ENCODE assay signal across 1 cellular context in genomic region chr10:99620713-99621453, GRCh38.
TF ChIP-seq lines count a peak whose summit lies in the region.

No MANE protein-coding gene starts in this region.

TF ChIP-seq in H1, 55 proteins besides CTCF, POLR2A, EP300 and RAD21 (continued from another document):
- TF ChIP-seq MAX (IDR thresholded peaks at IDR 0.05) (peak; percentile 77), JUN (IDR thresholded peaks at IDR 0.05; ENCODE audit: low read depth, low read length) (peak; percentile 42; the same call in 1 of the 2 replicates), CREB1 (IDR thresholded peaks at IDR 0.05) (peak; percentile 76), BACH1 (IDR thresholded peaks at IDR 0.05; ENCODE audit: low read length) (peak; percentile 60), YY1 (IDR thresholded peaks at IDR 0.05; ENCODE audit: low read depth, low read length) (peak; percentile 13; the same call in 1 of the 2 replicates), NANOG (IDR thresholded peaks at IDR 0.05; ENCODE audit: insufficient read depth, low read depth, low read length, poor library complexity, severe bottlenecking) (no peak), HDAC2 (IDR thresholded peaks at IDR 0.05; ENCODE audit: borderline replicate concordance in 1 of 2, low read depth in 2 of 2, low read length in 2 of 2) (0 out of 4 replicates have a peak, but pooled peaks of 1 of the 2 experiments have one; percentile 56), CEBPB (IDR thresholded peaks at IDR 0.05; ENCODE audit: low read depth, low read length) (peak; percentile 82; the same call in 1 of the 2 replicates), ATF2 (IDR thresholded peaks at IDR 0.05; ENCODE audit: low read length) (peak; percentile 39; the same call in 1 of the 2 replicates), ZNF274 (IDR thresholded peaks at IDR 0.05; ENCODE audit: borderline replicate concordance, extremely low read depth, low read length) (no peak), TCF12 (IDR thresholded peaks at IDR 0.05; ENCODE audit: low read depth, low read length) (no peak), E2F6 (IDR thresholded peaks at IDR 0.05) (peak; percentile 89), SIX5 (IDR thresholded peaks at IDR 0.05; ENCODE audit: low read depth, low read length) (no peak), GTF2F1 (IDR thresholded peaks at IDR 0.05; ENCODE audit: borderline replicate concordance, low read depth, low read length) (peak; percentile 31; the same call in 1 of the 2 replicates), RNF2 (IDR thresholded peaks at IDR 0.05; ENCODE audit: borderline replicate concordance, low read depth, low read length, missing control alignments, poor library complexity, severe bottlenecking) (no peak), KDM4A (IDR thresholded peaks at IDR 0.05; ENCODE audit: low read depth, low read length, severe bottlenecking) (peak; percentile 61), SIN3A (conservative IDR thresholded peaks at IDR 0.05 in 1 of 2, IDR thresholded peaks at IDR 0.05 in 1 of 2; ENCODE audit: low read depth in 1 of 2, low read length in 2 of 2) (peak; percentile 84 to 88; a peak in 3 of 4 replicates), PHF8 (conservative IDR thresholded peaks at IDR 0.05; ENCODE audit: low read depth, low read length) (peak; percentile 74), SP4 (IDR thresholded peaks at IDR 0.05; ENCODE audit: low read length) (peak; percentile 17; the same call in 1 of the 2 replicates), TAF1 (IDR thresholded peaks at IDR 0.05; ENCODE audit: low read depth, low read length) (peak; percentile 70; the same call in 1 of the 2 replicates), TEAD4 (IDR thresholded peaks at IDR 0.05; ENCODE audit: low read depth, low read length) (no peak), POLR2AphosphoS5 (IDR thresholded peaks at IDR 0.05; ENCODE audit: low read depth, low read length) (peak; percentile 78), BRCA1 (IDR thresholded peaks at IDR 0.05; ENCODE audit: low read depth, low read length) (peak; percentile 77), SUZ12 (IDR thresholded peaks at IDR 0.05; ENCODE audit: low read length) (no peak), RFX5 (IDR thresholded peaks at IDR 0.05; ENCODE audit: borderline replicate concordance, low read depth, low read length) (no peak), POU5F1 (IDR thresholded peaks at IDR 0.05; ENCODE audit: low read depth, low read length) (no peak), ASH2L (IDR thresholded peaks at IDR 0.05; ENCODE audit: low read length) (peak; percentile 81), HDAC6 (IDR thresholded peaks at IDR 0.05; ENCODE audit: low read depth, low read length) (no peak), CHD2 (IDR thresholded peaks at IDR 0.05; ENCODE audit: low read length) (peak; percentile 92)
